8 cellular contexts compared by ENCODE assay signal in genomic region chr3:120506828-120507774, GRCh38. TPM values are rescaled to one million over a fixed set of nuclear protein-coding genes. Genes with fewer than 3 reads are reported as not detected.
DNase-seq lines count a peak whose midpoint lies in the region; ATAC-seq and TF ChIP-seq lines count a peak whose summit lies in the region.

No MANE protein-coding gene starts in this region.

- peak; percentile 24 for TF ChIP-seq CTCF in GM13976 (IDR thresholded peaks at IDR 0.05; ENCODE audit: borderline replicate concordance, control extremely low read depth, extremely low read depth, insufficient read depth, missing control alignments)
- TF ChIP-seq CTCF in lower lobe of right lung (IDR thresholded peaks at IDR 0.05) = peak; percentile 65

- H3K27ac ChIP-seq in lower lobe of right lung = no peak overlapping the region

- no peaks in the 10 kb centered on the region for H3K9me3 ChIP-seq in lower lobe of right lung

- H3K4me1 ChIP-seq in lower lobe of right lung = peaks cover 13% of the 10 kb centered on the region

- in situ Hi-C loops in GM13976 (cut with MboI; ENCODE audit: low sequenced_read_pairs, unreplicated experiment) = no loop called here

- DNase-seq in AG20443 (ENCODE audit: low spot score) = peak; percentile 57
- peak; percentile 10 for DNase-seq in GM13976 (ENCODE audit: low spot score)
- peak; percentile 20 to 70 for DNase-seq in NCI-H526 (lab: John Stamatoyannopoulos, UW)
- peak; percentile 37 for DNase-seq in cerebellar cortex (ENCODE audit: low spot score)
- no peak for DNase-seq in lower lobe of right lung

- no peaks in the 10 kb centered on the region for H3K36me3 ChIP-seq in lower lobe of right lung

- peak overlapping the region; percentile 17 for H3K4me3 ChIP-seq in lower lobe of right lung

- peak; percentile 72 to 76 for ATAC-seq in lower lobe of right lung
- ATAC-seq in GM18907 (IDR thresholded peaks at IDR 0.05; ENCODE audit: unreplicated experiment) = no peak
- no peak for ATAC-seq in HG03469 (IDR thresholded peaks at IDR 0.05; ENCODE audit: unreplicated experiment)
- ATAC-seq in HG02763 (IDR thresholded peaks at IDR 0.05; ENCODE audit: unreplicated experiment) = no peak

- no peaks in the 10 kb centered on the region for H3K27me3 ChIP-seq in lower lobe of right lung (ENCODE audit: low read depth)

- intact Hi-C loops in lower lobe of right lung (cut with DNase I) = no loop called here

RNA-seq across cellular contexts. Expression of gene FSTL1, which starts 56.3 kb away (rescaled TPM):
- total RNA-seq in lower lobe of right lung = 233 TPM

Comparison
In these comparisons a context has a peak if more than half of its experiments do, and no peak if none do; other contexts are left out.
1. ATAC-seq: peak in lower lobe of right lung (2 of 2); none in GM18907 (single experiment), HG03469 (single experiment) and HG02763 (single experiment).